ENCODE assay signal across 8 cellular contexts in the genomic region with DNA sequence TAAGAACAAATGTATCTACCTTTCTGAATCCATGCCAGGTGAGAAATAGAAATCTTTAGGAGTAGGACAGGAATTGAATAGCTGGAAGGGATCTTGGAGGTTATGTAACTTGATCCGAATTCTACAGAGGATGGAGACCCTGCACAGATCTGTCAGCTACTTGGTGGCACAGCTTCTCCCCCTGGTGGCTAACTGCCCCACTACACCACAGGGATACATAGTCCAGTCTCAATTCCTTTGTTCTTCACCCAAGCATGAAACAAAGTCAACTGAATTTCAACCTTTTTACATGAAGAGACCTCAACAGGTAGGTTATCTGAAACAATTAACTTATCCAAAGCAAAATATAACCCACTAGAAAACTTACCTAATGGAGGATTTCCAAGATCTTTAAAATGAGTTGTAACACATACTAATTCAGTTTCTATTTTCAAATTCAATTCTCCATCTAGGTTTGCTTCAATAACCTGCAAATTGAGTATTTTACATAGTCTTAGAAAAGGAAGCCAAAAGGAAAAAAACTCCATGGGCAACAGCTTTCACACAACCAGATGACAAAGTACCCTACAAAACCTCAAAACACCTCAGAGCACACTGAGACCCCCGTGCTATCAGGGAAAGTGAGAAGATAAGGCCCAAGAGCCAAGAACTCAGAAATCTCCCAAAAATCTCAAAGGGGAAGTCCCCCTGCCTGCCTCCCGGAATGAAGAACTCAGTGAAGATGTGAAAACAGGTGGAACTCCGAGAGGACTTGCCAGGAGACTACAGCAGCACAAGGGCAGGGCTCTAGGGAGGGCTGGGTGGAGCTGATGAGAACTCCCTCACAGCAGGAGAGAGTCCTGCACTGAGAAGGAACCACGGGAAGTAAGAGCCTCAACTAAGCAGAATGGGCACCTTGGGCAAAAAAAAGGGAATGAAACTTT. TPM values are rescaled to one million over a fixed set of nuclear protein-coding genes. Genes with fewer than 3 reads are reported as not detected.
A peak's percentile ranks its signal among the peaks of the same experiment; 100 is the strongest.
DNase-seq lines count a peak whose midpoint lies in the region; ATAC-seq and TF ChIP-seq lines count a peak whose summit lies in the region.

No MANE protein-coding gene starts in this region.

- H3K27ac ChIP-seq in 22Rv1 (no peak overlapping the region), dorsolateral prefrontal cortex (peak overlapping the region in 2 of 59 donors; percentile 13 to 31)

- POLR2A ChIA-PET in activated CD4-positive, alpha-beta T cell treated with anti-CD3 and anti-CD28 coated beads, Interleukin-2, amount 10 ng/mL, durations not matched to agents 7 days and 5 days (lab: Charles Lee): interaction anchor here (1.0 kb wide), 1 partner anchor 9 kb away, joined by 3 read pairs; no protein-coding TSS in a partner anchor

- intact Hi-C loops in dorsolateral prefrontal cortex (cut with DNase I): no loop called here

- DNase-seq in NCI-H2171 treated with DMSO at 0.1 percent for 48 hours (lab: John Stamatoyannopoulos, UW): peak; percentile 87
- DNase-seq in activated CD4-positive, alpha-beta T cell treated with anti-CD3 and anti-CD28 coated beads, Interleukin-2, amount 10 ng/mL, durations not matched to agents 7 days and 5 days: peak; percentile 59
- DNase-seq in dorsolateral prefrontal cortex: peak in 9 of 10 donors; percentile 42 to 80 (median 69)
- peak; percentile 40 to 44 for DNase-seq in memory B cell (ENCODE audit: low spot score in 2 of 2)
- DNase-seq in stimulated activated naive CD4-positive, alpha-beta T cell (lab: John Stamatoyannopoulos, UW): peak in 4 of 6 experiments; percentile 2 to 27 (median 25)

- no peak overlapping the region for H3K4me3 ChIP-seq in dorsolateral prefrontal cortex

- H3K27ac Mint-ChIP-seq in activated CD4-positive, alpha-beta T cell treated with anti-CD3 and anti-CD28 coated beads, Interleukin-2, amount 10 ng/mL, durations not matched to agents 7 days and 5 days: no peak overlapping the region
- no peak overlapping the region for H3K27ac Mint-ChIP-seq in memory B cell

- no peaks in the 10 kb centered on the region for H3K27me3 ChIP-seq in dorsolateral prefrontal cortex

- no peak overlapping the region for H3K4me3 Mint-ChIP-seq in activated CD4-positive, alpha-beta T cell treated with anti-CD3 and anti-CD28 coated beads, Interleukin-2, amount 10 ng/mL, durations not matched to agents 7 days and 5 days
- H3K4me3 Mint-ChIP-seq in memory B cell: no peak overlapping the region

- no peaks in the 10 kb centered on the region for H3K27me3 Mint-ChIP-seq in activated CD4-positive, alpha-beta T cell treated with anti-CD3 and anti-CD28 coated beads, Interleukin-2, amount 10 ng/mL, durations not matched to agents 7 days and 5 days
- H3K27me3 Mint-ChIP-seq in memory B cell: no peaks in the 10 kb centered on the region

- ATAC-seq in HG02885 (IDR thresholded peaks at IDR 0.05; ENCODE audit: poor library complexity, unreplicated experiment) (peak; percentile 77), memory B cell (ENCODE audit: low read depth) (peak; percentile 70)

- TF ChIP-seq CTCF in 22Rv1 (IDR thresholded peaks at IDR 0.05) (peak; percentile 95), GM12872 (IDR thresholded peaks at IDR 0.05; ENCODE audit: insufficient read depth, low read depth, low read length) (peak; percentile 94), dorsolateral prefrontal cortex (IDR thresholded peaks at IDR 0.05 in 54 of 56, conservative IDR thresholded peaks at IDR 0.05 in 2 of 56; ENCODE audit: low read depth in 1 of 56, partially characterized antibody in 56 of 56) (peak; percentile 63 to 95 (median 81))

- H3K9me3 Mint-ChIP-seq in activated CD4-positive, alpha-beta T cell treated with anti-CD3 and anti-CD28 coated beads, Interleukin-2, amount 10 ng/mL, durations not matched to agents 7 days and 5 days: no peaks in the 10 kb centered on the region
- H3K9me3 Mint-ChIP-seq in memory B cell: no peaks in the 10 kb centered on the region

- peaks cover 70% of the 10 kb centered on the region for H3K36me3 Mint-ChIP-seq in activated CD4-positive, alpha-beta T cell treated with anti-CD3 and anti-CD28 coated beads, Interleukin-2, amount 10 ng/mL, durations not matched to agents 7 days and 5 days (ENCODE audit: low read depth)
- H3K36me3 Mint-ChIP-seq in memory B cell: peaks cover 48% of the 10 kb centered on the region

- peaks cover 15% of the 10 kb centered on the region for H3K4me1 Mint-ChIP-seq in activated CD4-positive, alpha-beta T cell treated with anti-CD3 and anti-CD28 coated beads, Interleukin-2, amount 10 ng/mL, durations not matched to agents 7 days and 5 days
- peaks cover 16% of the 10 kb centered on the region for H3K4me1 Mint-ChIP-seq in memory B cell

- CTCF ChIA-PET in activated CD4-positive, alpha-beta T cell treated with anti-CD3 and anti-CD28 coated beads, Interleukin-2, amount 10 ng/mL, durations not matched to agents 7 days and 5 days (lab: Charles Lee): interaction anchor here (0.5 to 1.1 kb wide), 4 partner anchors 24 to 141 kb away, joined by 3 to 4 read pairs (median 3); no protein-coding TSS in a partner anchor

RNA-seq across cellular contexts. Expression of gene HUS1, which starts 10.3 kb away (rescaled TPM):
- 10 to 100 TPM; 38.5 to 39.4 TPM for total RNA-seq in activated CD4-positive, alpha-beta T cell treated with anti-CD3 and anti-CD28 coated beads, Interleukin-2, amount 10 ng/mL, durations not matched to agents 7 days and 5 days
- total RNA-seq in dorsolateral prefrontal cortex: 10 to 100 TPM; 24.5 to 61.6 (median 38.5) TPM

RNA-seq across cellular contexts. Expression of gene PKD1L1, which starts 20.8 kb away (rescaled TPM):
- total RNA-seq in activated CD4-positive, alpha-beta T cell treated with anti-CD3 and anti-CD28 coated beads, Interleukin-2, amount 10 ng/mL, durations not matched to agents 7 days and 5 days: under 1 TPM; 0.08 to 0.12 TPM
- 1 to 10 TPM in 119 of 120 experiments, under 1 TPM in 1; 0.97 to 7.2 (median 2.7) TPM for total RNA-seq in dorsolateral prefrontal cortex

RNA-seq across cellular contexts. Expression of gene SUN3, which starts 59.8 kb away (rescaled TPM):
- under 1 TPM in 1 of 2 experiments, not detected in 1; 0.64 TPM for total RNA-seq in activated CD4-positive, alpha-beta T cell treated with anti-CD3 and anti-CD28 coated beads, Interleukin-2, amount 10 ng/mL, durations not matched to agents 7 days and 5 days
- total RNA-seq in dorsolateral prefrontal cortex: 1 to 10 TPM in 20 of 120 experiments, under 1 TPM in 39, not detected in 61; 0.32 to 2.5 (median 0.81) TPM

Comparison
In these comparisons a context has a peak if more than half of its experiments do, and no peak if none do; other contexts are left out.
1. DNase-seq: peak in every context shown above with its lines; median percentile 87 in NCI-H2171 treated with DMSO at 0.1 percent for 48 hours; 69 in dorsolateral prefrontal cortex; 59 in activated CD4-positive, alpha-beta T cell treated with anti-CD3 and anti-CD28 coated beads, Interleukin-2, amount 10 ng/mL, durations not matched to agents 7 days and 5 days; 42 in memory B cell; 25 in stimulated activated naive CD4-positive, alpha-beta T cell.